In genomic region chr12:76368230-76368629, GRCh38 we compare ENCODE assay signal across 24 cellular contexts. TPM values are rescaled to one million over a fixed set of nuclear protein-coding genes. Genes with fewer than 3 reads are reported as not detected.
DNase-seq lines count a peak whose midpoint lies in the region; ATAC-seq, FAIRE-seq and TF ChIP-seq lines count a peak whose summit lies in the region.
"Had no signal": no experiment of that assay in that cellular context is flagged by ENCODE, and none has a peak within 500 bp of the region (broad histone marks: within the 10 kb centered on the region; RNA-seq: fewer than 3 reads in every experiment).

No MANE protein-coding gene starts in this region.

- TF ChIP-seq EP300 in suprapubic skin (IDR thresholded peaks at IDR 0.05): no peak

- POLR2A ChIA-PET in HEK293 (lab: Yijun Ruan, JAX): interaction anchor here (0.6 kb wide), 1 partner anchor 1196 kb away, joined by 3 read pairs; no protein-coding TSS in a partner anchor

- no peaks in the 10 kb centered on the region for H3K27me3 Mint-ChIP-seq in activated naive CD8-positive, alpha-beta T cell treated with anti-CD3 and anti-CD28 coated beads for 36 hours
- H3K27me3 Mint-ChIP-seq in activated naive CD8-positive, alpha-beta T cell treated with anti-CD3 and anti-CD28 coated beads, Interleukin-2, amount 50 U/mL, for 24 hours: no peaks in the 10 kb centered on the region
- no peaks in the 10 kb centered on the region for H3K27me3 Mint-ChIP-seq in natural killer cell (ENCODE audit: low read depth in 2 of 2)
- H3K27me3 Mint-ChIP-seq: CD4-positive, alpha-beta T cell had no signal

- no peak overlapping the region for H3K4me3 ChIP-seq in HEK293 (ENCODE audit: low read depth, low read length)
- no peak overlapping the region for H3K4me3 ChIP-seq in suprapubic skin
- H3K4me3 ChIP-seq: BLaER1 had no signal

- H3K4me1 ChIP-seq in HEK293 (ENCODE audit: control insufficient read depth, insufficient read depth, low read length): no peaks in the 10 kb centered on the region
- no peaks in the 10 kb centered on the region for H3K4me1 ChIP-seq in suprapubic skin
- H3K4me1 ChIP-seq: BE2C, BLaER1, Caco-2 had no signal

- ATAC-seq in activated naive CD8-positive, alpha-beta T cell treated with anti-CD3 and anti-CD28 coated beads, Interleukin-2, amount 50 U/mL, for 24 hours: no peak
- no peak for ATAC-seq in natural killer cell
- ATAC-seq: CD8-positive, alpha-beta T cell had no signal

- intact Hi-C loops in natural killer cell (cut with micrococcal nuclease): no loop called here

- H3K36me3 Mint-ChIP-seq in activated naive CD8-positive, alpha-beta T cell treated with anti-CD3 and anti-CD28 coated beads for 36 hours: peaks cover 70% of the 10 kb centered on the region
- H3K36me3 Mint-ChIP-seq in activated naive CD8-positive, alpha-beta T cell treated with anti-CD3 and anti-CD28 coated beads, Interleukin-2, amount 50 U/mL, for 24 hours (ENCODE audit: low read depth): peaks cover 77% of the 10 kb centered on the region
- H3K36me3 Mint-ChIP-seq in natural killer cell: peaks cover 41% of the 10 kb centered on the region

- H3K4me3 Mint-ChIP-seq in activated naive CD8-positive, alpha-beta T cell treated with anti-CD3 and anti-CD28 coated beads for 36 hours: no peak overlapping the region
- no peak overlapping the region for H3K4me3 Mint-ChIP-seq in activated naive CD8-positive, alpha-beta T cell treated with anti-CD3 and anti-CD28 coated beads, Interleukin-2, amount 50 U/mL, for 24 hours
- H3K4me3 Mint-ChIP-seq in natural killer cell: no peak overlapping the region
- H3K4me3 Mint-ChIP-seq: CD14-positive monocyte; CD4-positive, alpha-beta T cell; CD8-positive, alpha-beta T cell had no signal

- WGBS in suprapubic skin: 87% methylated on average over 1 of the region's 1 CpG

- H3K27ac Mint-ChIP-seq in activated naive CD8-positive, alpha-beta T cell treated with anti-CD3 and anti-CD28 coated beads for 36 hours: peak overlapping the region; percentile 13
- H3K27ac Mint-ChIP-seq in activated naive CD8-positive, alpha-beta T cell treated with anti-CD3 and anti-CD28 coated beads, Interleukin-2, amount 50 U/mL, for 24 hours: no peak overlapping the region
- peak overlapping the region in 1 of 2 donors; percentile 39 for H3K27ac Mint-ChIP-seq in natural killer cell
- H3K27ac Mint-ChIP-seq: CD4-positive, alpha-beta T cell; CD8-positive, alpha-beta T cell had no signal

- H3K9me3 ChIP-seq in HEK293 (ENCODE audit: control insufficient read depth, insufficient read depth, low read depth, low read length) (no peaks in the 10 kb centered on the region), suprapubic skin (no peaks in the 10 kb centered on the region)
- H3K9me3 ChIP-seq: BE2C, Caco-2 had no signal

- peaks cover 8 to 39% of the 10 kb centered on the region in 2 experiments for H3K36me3 ChIP-seq in HEK293 (ENCODE audit: control insufficient read depth in 2 of 2, insufficient read depth in 1 of 2, low read length in 2 of 2)
- H3K36me3 ChIP-seq in suprapubic skin: peaks cover 77% of the 10 kb centered on the region

- peak; percentile 35 for FAIRE-seq in D721Med (lab: Jason Lieb, UNC)
- FAIRE-seq: A204.1, G401.6, GM18507 had no signal

- no peak for DNase-seq in activated naive CD8-positive, alpha-beta T cell treated with anti-CD3 and anti-CD28 coated beads for 36 hours
- DNase-seq in activated naive CD8-positive, alpha-beta T cell treated with anti-CD3 and anti-CD28 coated beads, Interleukin-2, amount 50 U/mL, for 24 hours: no peak
- DNase-seq in D721Med (ENCODE audit: insufficient read length, low spot score): no peak
- DNase-seq in DMS53 (lab: John Stamatoyannopoulos, UW): no peak
- no peak for DNase-seq in natural killer cell
- DNase-seq in suprapubic skin (ENCODE audit: low spot score in 2 of 2): no peak
- DNase-seq: 8988T; ACHN; BE2C; C1 segment of cervical spinal cord; Caco-2; Calu3; CD4-positive, alpha-beta T cell; CD8-positive, alpha-beta T cell; DMS 273 treated with DMSO at 0.1 percent for 48 hours; DMS153; DMS79 treated with DMSO at 0.1 percent for 48 hours; GF-D8 had no signal

- CTCF ChIA-PET in HEK293 (lab: Yijun Ruan, JAX): no interaction called here

- H3K27ac ChIP-seq in HEK293 (ENCODE audit: extremely low read depth, low read depth, low read length): no peak overlapping the region
- H3K27ac ChIP-seq in suprapubic skin: no peak overlapping the region
- H3K27ac ChIP-seq: BLaER1 had no signal

- no peaks in the 10 kb centered on the region for H3K27me3 ChIP-seq in suprapubic skin
- H3K27me3 ChIP-seq: BE2C, BLaER1 had no signal

- no peak for TF ChIP-seq POLR2A in suprapubic skin (IDR thresholded peaks at IDR 0.05)

- peaks cover 15% of the 10 kb centered on the region for H3K9me3 Mint-ChIP-seq in activated naive CD8-positive, alpha-beta T cell treated with anti-CD3 and anti-CD28 coated beads for 36 hours
- peaks cover 10% of the 10 kb centered on the region for H3K9me3 Mint-ChIP-seq in activated naive CD8-positive, alpha-beta T cell treated with anti-CD3 and anti-CD28 coated beads, Interleukin-2, amount 50 U/mL, for 24 hours
- peaks cover 0 to 4% of the 10 kb centered on the region in 2 donors for H3K9me3 Mint-ChIP-seq in natural killer cell

- no peak for TF ChIP-seq CTCF in D721Med (IDR thresholded peaks at IDR 0.05; ENCODE audit: insufficient read depth, missing control alignments)
- TF ChIP-seq CTCF in HEK293 (tag by site-specific recombination; IDR thresholded peaks at IDR 0.05): no peak
- no peak for TF ChIP-seq CTCF in natural killer cell (IDR thresholded peaks at IDR 0.05)
- TF ChIP-seq CTCF in suprapubic skin (IDR thresholded peaks at IDR 0.05): no peak

- H3K4me1 Mint-ChIP-seq in activated naive CD8-positive, alpha-beta T cell treated with anti-CD3 and anti-CD28 coated beads for 36 hours: no peaks in the 10 kb centered on the region
- no peaks in the 10 kb centered on the region for H3K4me1 Mint-ChIP-seq in activated naive CD8-positive, alpha-beta T cell treated with anti-CD3 and anti-CD28 coated beads, Interleukin-2, amount 50 U/mL, for 24 hours
- H3K4me1 Mint-ChIP-seq in natural killer cell: peaks cover 0 to 4% of the 10 kb centered on the region in 2 donors
- H3K4me1 Mint-ChIP-seq: CD14-positive monocyte had no signal

TF ChIP-seq in HEK293, 187 proteins besides CTCF, POLR2A, EP300 and RAD21:
- no peak for TF ChIP-seq KLF10 (tag by site-specific recombination; IDR thresholded peaks at IDR 0.05)
- TF ChIP-seq ZNF558 (tag by site-specific recombination; IDR thresholded peaks at IDR 0.05): peak; percentile 99

RNA-seq across cellular contexts. Expression of gene BBS10, which starts 20.0 kb away (rescaled TPM):
- 1 to 10 TPM; 3.2 to 3.3 TPM for total RNA-seq in activated naive CD8-positive, alpha-beta T cell treated with anti-CD3 and anti-CD28 coated beads for 36 hours
- total RNA-seq in natural killer cell (1 to 10 TPM; 2.8 to 4.0 (median 3.3) TPM), suprapubic skin (10 to 100 TPM in 2 of 4 donors, 1 to 10 TPM in 2; 7.6 to 11.7 (median 9.6) TPM)
